23 cellular contexts compared by ENCODE assay signal in genomic region chr16:83011101-83011720, GRCh38.
"Had no signal": no experiment of that assay in that cellular context is flagged by ENCODE, and none has a peak within 500 bp of the region (broad histone marks: within the 10 kb centered on the region; RNA-seq: fewer than 3 reads in every experiment).

No MANE protein-coding gene starts in this region.

- H3K4me3 ChIP-seq: cardiac muscle cell, esophagus squamous epithelium, skin epidermis had no signal

- ATAC-seq: activated CD4-positive, CD25-positive, alpha-beta regulatory T cell treated with anti-CD3 and anti-CD28 coated beads, Interleukin-2, amount 50 U/mL, for 24 hours; activated CD8-positive, alpha-beta memory T cell treated with anti-CD3 and anti-CD28 coated beads, Interleukin-2, amount 10 ng/mL, durations not matched to agents 7 days and 5 days; natural killer cell had no signal

- DNase-seq: activated CD4-positive, alpha-beta T cell treated with anti-CD3 and anti-CD28 coated beads, Interleukin-2, amount 50 U/mL, for 48 hours; activated CD8-positive, alpha-beta memory T cell treated with anti-CD3 and anti-CD28 coated beads, Interleukin-2, amount 10 ng/mL, durations not matched to agents 7 days and 5 days; activated naive CD4-positive, alpha-beta T cell treated with anti-CD3 and anti-CD28 coated beads, Interleukin-2, amount 10 ng/mL, durations not matched to agents 7 days and 5 days; activated T-cell treated with anti-CD3 and anti-CD28 coated beads, Interleukin-2, amount 50 U/mL, for 1 hour; esophagus squamous epithelium; foreskin fibroblast; glutamatergic neuron; hypothalamus; kidney; mesendoderm; natural killer cell; posterior cingulate gyrus; retina; stimulated activated CD4-positive, alpha-beta T cell treated with anti-CD3 and anti-CD28 coated beads, Interleukin-15, amount 100 ng/mL, for 24 hours; stimulated activated CD4-positive, alpha-beta T cell treated with anti-CD3 and anti-CD28 coated beads, Interleukin-4, amount 100 ng/mL, for 24 hours; stimulated activated naive CD4-positive, alpha-beta T cell treated with Interleukin-2 at 50 U/mL for 16 hours; substantia nigra; T-helper 1 cell; T1000; trophoblast cell had no signal

- H3K9me3 ChIP-seq: esophagus squamous epithelium had no signal

- H3K4me1 ChIP-seq: esophagus squamous epithelium had no signal

- H3K27ac ChIP-seq: cardiac muscle cell, esophagus squamous epithelium, skin epidermis had no signal

- FAIRE-seq: kidney had no signal

- H3K27me3 ChIP-seq: cardiac muscle cell, esophagus squamous epithelium had no signal

- H3K36me3 ChIP-seq: cardiac muscle cell, esophagus squamous epithelium had no signal
